Comparison of ENCODE assay signal across 20 cellular contexts in the genomic region with DNA sequence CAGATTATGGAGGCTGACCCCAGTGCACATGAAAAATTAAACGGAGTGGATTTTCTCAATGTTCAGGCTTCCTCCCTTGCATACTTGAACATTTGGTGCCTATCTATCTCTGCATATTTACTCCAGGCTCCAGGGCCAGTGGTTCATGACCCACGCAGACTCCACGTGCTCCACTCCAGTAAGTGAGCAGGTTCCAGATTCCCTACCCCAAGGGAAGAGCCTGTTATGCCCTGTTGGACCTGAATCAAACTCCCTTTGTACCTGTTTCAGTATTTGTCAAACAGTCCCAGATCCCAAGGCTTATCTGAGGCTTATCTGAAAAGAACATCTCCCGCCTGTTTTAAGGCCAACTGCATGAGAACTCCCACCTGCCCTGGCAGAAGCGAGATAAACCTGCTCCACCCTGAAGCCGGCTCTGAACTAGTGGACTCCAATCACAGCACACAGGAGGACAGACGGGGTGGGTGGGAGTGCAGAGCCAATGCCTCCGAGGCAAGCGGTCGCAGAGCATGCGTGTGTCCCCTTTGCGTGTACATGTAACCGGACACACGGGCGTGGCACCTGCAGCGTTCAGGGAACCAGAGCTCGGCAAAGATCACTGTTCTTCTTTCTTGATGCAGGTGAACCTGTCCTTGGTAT. TPM values are rescaled to one million over a fixed set of nuclear protein-coding genes. Genes with fewer than 3 reads are reported as not detected.
DNase-seq lines count a peak whose midpoint lies in the region; ATAC-seq, FAIRE-seq and TF ChIP-seq lines count a peak whose summit lies in the region.
"Had no signal": no experiment of that assay in that cellular context is flagged by ENCODE, and none has a peak within 500 bp of the region (broad histone marks: within the 10 kb centered on the region; RNA-seq: fewer than 3 reads in every experiment).

No MANE protein-coding gene starts in this region.

- no peak for TF ChIP-seq POLR2A in K562 (conservative IDR thresholded peaks at IDR 0.05)

- peak overlapping the region in 3 of 8 donors; percentile 15 to 41 (median 16) for H3K4me3 Mint-ChIP-seq in naive B cell
- H3K4me3 Mint-ChIP-seq: activated CD8-positive, alpha-beta T cell treated with anti-CD3 and anti-CD28 coated beads for 36 hours; activated naive CD4-positive, alpha-beta T cell treated with anti-CD3 and anti-CD28 coated beads, Interleukin-2, amount 50 U/mL, for 24 hours had no signal

- H3K9me3 Mint-ChIP-seq in naive B cell, result no peaks in the 10 kb centered on the region
- H3K9me3 Mint-ChIP-seq: activated CD8-positive, alpha-beta T cell treated with anti-CD3 and anti-CD28 coated beads for 36 hours; activated naive CD4-positive, alpha-beta T cell treated with anti-CD3 and anti-CD28 coated beads, Interleukin-2, amount 50 U/mL, for 24 hours had no signal

- no peaks in the 10 kb centered on the region for H3K27me3 ChIP-seq in left ventricle myocardium inferior (ENCODE audit: low read depth)
- no peaks in the 10 kb centered on the region for H3K27me3 ChIP-seq in K562 (ENCODE audit: control insufficient read depth in 2 of 2, insufficient read depth in 2 of 2, low read length in 2 of 2)
- no peaks in the 10 kb centered on the region for H3K27me3 ChIP-seq in ascending aorta

- H3K4me1 ChIP-seq in left ventricle myocardium inferior (peaks cover 33% of the 10 kb centered on the region), K562 (replicated peaks in 1 of 2; ENCODE audit: control insufficient read depth in 2 of 2, insufficient read depth in 2 of 2, low read length in 2 of 2) (peaks cover 15 to 55% of the 10 kb centered on the region in 2 experiments), ascending aorta (peaks cover 6 to 12% of the 10 kb centered on the region in 2 donors)

- 0% methylated on average over 13 of the region's 17 CpGs for WGBS in K562 (ENCODE audit: insufficient coverage, low coverage, missing lambda C conversion rate)

- H4K20me1 ChIP-seq in K562 (replicated peaks; ENCODE audit: control insufficient read depth, insufficient read depth, low read length), result no peaks in the 10 kb centered on the region

- H3K36me3 Mint-ChIP-seq in naive B cell, result peaks cover 4 to 7% of the 10 kb centered on the region in 2 donors

- H2AFZ ChIP-seq in K562 (ENCODE audit: low read depth, low read length), result 0 out of 2 replicates have a peak overlapping the region, but pooled peaks have one; percentile 60

- DNase-seq in left ventricle myocardium inferior (no peak), left cardiac atrium (no peak), K562 (ENCODE audit: extremely low read depth in 1 of 4, low spot score in 3 of 4) (peak in 3 of 4 experiments; percentile 34 to 73 (median 50)), naive B cell (no peak), ascending aorta (ENCODE audit: low spot score in 2 of 2) (no peak), ecto neural progenitor cell (ENCODE audit: low spot score) (no peak), superior temporal gyrus (ENCODE audit: extremely low spot score) (no peak)
- DNase-seq: activated T-cell treated with anti-CD3 and anti-CD28 coated beads, Interleukin-2, amount 50 U/mL, for 48 hours; KBM-7; MV-4-11; posterior cingulate gyrus; Right ventricle myocardium superior; stimulated activated CD4-positive, alpha-beta T cell treated with anti-CD3 and anti-CD28 coated beads, Interleukin-4, amount 100 ng/mL, for 1 hour had no signal

- H3K27me3 Mint-ChIP-seq in naive B cell, result no peaks in the 10 kb centered on the region
- H3K27me3 Mint-ChIP-seq: activated CD8-positive, alpha-beta T cell treated with anti-CD3 and anti-CD28 coated beads for 36 hours; activated naive CD4-positive, alpha-beta T cell treated with anti-CD3 and anti-CD28 coated beads, Interleukin-2, amount 50 U/mL, for 24 hours had no signal

- peak; percentile 54 for TF ChIP-seq EP300 in K562 (IDR thresholded peaks at IDR 0.05; ENCODE audit: low read length)

- H3K36me3 ChIP-seq in left ventricle myocardium inferior, result peaks cover 34% of the 10 kb centered on the region
- peaks cover 38% of the 10 kb centered on the region; the same call in 1 of the 3 replicates for H3K36me3 ChIP-seq in K562 (ENCODE audit: control insufficient read depth, insufficient read depth, low read length)
- H3K36me3 ChIP-seq in ascending aorta, result peaks cover 12 to 23% of the 10 kb centered on the region in 2 donors

- in situ Hi-C loops in K562 (cut with MboI), result no loop called here

- H3K9me1 ChIP-seq in K562 (ENCODE audit: control insufficient read depth, insufficient read depth, low read length), result no peaks in the 10 kb centered on the region

- H3K4me2 ChIP-seq in K562 (ENCODE audit: insufficient read depth, low read length), result peak overlapping the region; percentile 52
- H3K4me2 ChIP-seq: smooth muscle cell had no signal

- FAIRE-seq in K562 (lab: Jason Lieb, UNC), result peak; percentile 74

- H3K4me3 ChIP-seq in left ventricle myocardium inferior, result no peak overlapping the region
- H3K4me3 ChIP-seq in K562, result no peak overlapping the region
- H3K4me3 ChIP-seq in ascending aorta, result no peak overlapping the region
- H3K4me3 ChIP-seq: smooth muscle cell had no signal

- no peak overlapping the region; a peak in 2 of 4 replicates for H3K9ac ChIP-seq in K562 (ENCODE audit: insufficient read depth in 1 of 2, low read depth in 2 of 2, low read length in 2 of 2)

- H3K9me3 ChIP-seq in left ventricle myocardium inferior (replicated peaks) (no peaks in the 10 kb centered on the region), K562 (replicated peaks; ENCODE audit: control insufficient read depth, insufficient read depth, low read depth, low read length) (no peaks in the 10 kb centered on the region), ascending aorta (no peaks in the 10 kb centered on the region)

- ATAC-seq in left cardiac atrium, result no peak
- peak; percentile 19 for ATAC-seq in K562
- ATAC-seq in naive B cell (ENCODE audit: low read depth in 2 of 2), result no peak
- ATAC-seq in HG02763 (IDR thresholded peaks at IDR 0.05; ENCODE audit: unreplicated experiment), result no peak
- ATAC-seq: activated CD8-positive, alpha-beta T cell treated with anti-CD3 and anti-CD28 coated beads for 36 hours had no signal

- peaks cover 24 to 34% (median 32%) of the 10 kb centered on the region in 3 donors for H3K4me1 Mint-ChIP-seq in naive B cell
- H3K4me1 Mint-ChIP-seq: activated naive CD4-positive, alpha-beta T cell treated with anti-CD3 and anti-CD28 coated beads, Interleukin-2, amount 50 U/mL, for 24 hours had no signal

- H3K27ac ChIP-seq in left ventricle myocardium inferior (replicated peaks) (peak overlapping the region; percentile 76), K562 (ENCODE audit: extremely low read depth, low read depth, low read length) (peak overlapping the region; percentile 53; the same call in 2 of the 3 replicates), ascending aorta (no peak overlapping the region)

- CTCF ChIA-PET in K562 (lab: Yijun Ruan, JAX; ENCODE audit: low intra/inter-chr PET ratio), result no interaction called here

- TF ChIP-seq RAD21 in K562 (CRISPR knock-in tag; conservative IDR thresholded peaks at IDR 0.05 in 1 of 2, IDR thresholded peaks at IDR 0.05 in 1 of 2), result no peak

- BruUV-seq in K562 (replicated peaks; lab: Mats Ljungman, UMichigan), result no TSS peak

- POLR2A ChIA-PET in K562 (lab: Yijun Ruan, JAX), result interaction anchor here (1.5 to 1.7 kb wide), 3 partner anchors 11 to 17 kb away, joined by 3 to 10 read pairs (median 4); a partner anchor contains a TSS

- peaks cover 12% of the 10 kb centered on the region for H3K79me2 ChIP-seq in K562 (ENCODE audit: control insufficient read depth, insufficient read depth, low read length)

- intact Hi-C loops in left ventricle myocardium inferior (cut with micrococcal nuclease) (no loop called here), left cardiac atrium (cut with DNase I) (no loop called here), K562 (cut with micrococcal nuclease) (loop anchor here (5.0 kb wide), 1 partner anchor 32 kb away; a partner anchor contains a TSS), ascending aorta (cut with DNase I) (no loop called here)

- H3K27ac Mint-ChIP-seq in naive B cell, result peak overlapping the region in 4 of 6 donors; percentile 30 to 91 (median 38)
- H3K27ac Mint-ChIP-seq: activated CD8-positive, alpha-beta T cell treated with anti-CD3 and anti-CD28 coated beads for 36 hours; activated naive CD4-positive, alpha-beta T cell treated with anti-CD3 and anti-CD28 coated beads, Interleukin-2, amount 50 U/mL, for 24 hours had no signal

- TF ChIP-seq CTCF in left ventricle myocardium inferior (IDR thresholded peaks at IDR 0.05; ENCODE audit: borderline replicate concordance), result no peak
- no peak for TF ChIP-seq CTCF in K562 (IDR thresholded peaks at IDR 0.05 in 2 of 3, conservative IDR thresholded peaks at IDR 0.05 in 1 of 3; ENCODE audit: insufficient read depth in 2 of 3, low read depth in 1 of 3, low read length in 3 of 3)
- TF ChIP-seq CTCF in ascending aorta (IDR thresholded peaks at IDR 0.05), result no peak

RNA-seq across cellular contexts. Expression of a gene that starts 2.3 kb away (rescaled TPM):
- total RNA-seq in left ventricle myocardium inferior, result 5.1 TPM
- 10 to 100 TPM; 16.2 to 19.8 TPM for total RNA-seq in left cardiac atrium
- total RNA-seq in K562 (2011; cell fraction: chromatin; rRNA removed; ENCODE audit: low replicate concordance), result 10.6 and 28.4 TPM in 2 replicates
- 42.5 and 54.1 TPM in 2 replicates for total RNA-seq in K562 (2011; cell fraction: nucleolus; rRNA removed)
- 19.0 and 24.0 TPM in 2 replicates for total RNA-seq in K562 (2011; cell fraction: nucleoplasm; rRNA removed)
- total RNA-seq in K562 (2014; rRNA removed), result 89.7 and 91.1 TPM in 2 replicates
- 8.6 and 14.0 TPM in 2 replicates for total RNA-seq in K562 (2014; rRNA removed; fragmentation: Illumina TruSeq; extraction: Trizol)
- 26.7 and 27.0 TPM in 2 replicates for total RNA-seq in K562 (2015; rRNA removed; fragmentation: Illumina TruSeq; extraction: Trizol)
- 47.8 and 61.2 TPM in 2 replicates for total RNA-seq in K562 (2021)
- 27.4 and 31.3 TPM in 2 replicates for polyA plus RNA-seq in K562 (2011; rRNA removed)
- 39.9 and 94.4 TPM in 2 replicates for polyA plus RNA-seq in K562 (2011; cell fraction: cytosol; rRNA removed)
- polyA plus RNA-seq in K562 (2011; cell fraction: nucleus; rRNA removed), result 29.5 and 49.3 TPM in 2 replicates
- 22.3 and 26.8 TPM in 2 replicates for polyA plus RNA-seq in K562 (2012)
- 20.4 and 34.6 TPM in 2 replicates for polyA plus RNA-seq in K562 (2014; fragmentation: Illumina TruSeq; extraction: Trizol)
- 10 to 100 TPM in 1 of 2 experiments, 1 to 10 TPM in 1; 1.8 to 14.4 TPM for polyA plus RNA-seq in K562 (2014; fragmentation: Nextera tagmentation; extraction: Ambion mirVana)
- 96.1 and 108 TPM in 2 replicates for polyA plus RNA-seq in K562 (2014; rRNA removed)
- polyA minus RNA-seq in K562 (2011; rRNA and poly(A)+ RNA removed), result 2.1 and 4.9 TPM in 2 replicates
- polyA minus RNA-seq in K562 (2011; cell fraction: cytosol; rRNA and poly(A)+ RNA removed), result 7.0 and 9.8 TPM in 2 replicates
- polyA minus RNA-seq in K562 (2011; cell fraction: nucleus; rRNA and poly(A)+ RNA removed), result 38.7 and 48.6 TPM in 2 replicates
- polyA plus RNA-seq in naive B cell (ENCODE audit: low read depth in 6 of 6), result 10 to 100 TPM; 31.3 to 46.5 (median 42.0) TPM
- 38.5 TPM for total RNA-seq in ascending aorta

RNA-seq across cellular contexts. Expression of a gene that starts 12.9 kb away (rescaled TPM):
- not detected for total RNA-seq in left ventricle myocardium inferior
- total RNA-seq in left cardiac atrium, result not detected
- not detected in 2 replicates for total RNA-seq in K562 (2011; cell fraction: chromatin; rRNA removed; ENCODE audit: low replicate concordance)
- total RNA-seq in K562 (2011; cell fraction: nucleolus; rRNA removed), result not detected in 2 replicates
- total RNA-seq in K562 (2011; cell fraction: nucleoplasm; rRNA removed), result not detected in 2 replicates
- total RNA-seq in K562 (2014; rRNA removed), result not detected in 2 replicates
- not detected in 2 replicates for total RNA-seq in K562 (2014; rRNA removed; fragmentation: Illumina TruSeq; extraction: Trizol)
- not detected in 2 replicates for total RNA-seq in K562 (2015; rRNA removed; fragmentation: Illumina TruSeq; extraction: Trizol)
- total RNA-seq in K562 (2021), result not detected in 2 replicates
- not detected in 2 replicates for polyA plus RNA-seq in K562 (2011; rRNA removed)
- polyA plus RNA-seq in K562 (2011; cell fraction: cytosol; rRNA removed), result 0.07 TPM in 1 of 2 replicates, not detected in the other
- not detected in 2 replicates for polyA plus RNA-seq in K562 (2011; cell fraction: nucleus; rRNA removed)
- polyA plus RNA-seq in K562 (2012), result not detected in 2 replicates
- polyA plus RNA-seq in K562 (2014; fragmentation: Illumina TruSeq; extraction: Trizol), result not detected in 2 replicates
- not detected for polyA plus RNA-seq in K562 (2014; fragmentation: Nextera tagmentation; extraction: Ambion mirVana)
- polyA plus RNA-seq in K562 (2014; rRNA removed), result 0.16 TPM in 1 of 2 replicates, not detected in the other
- not detected in 2 replicates for polyA minus RNA-seq in K562 (2011; rRNA and poly(A)+ RNA removed)
- polyA minus RNA-seq in K562 (2011; cell fraction: cytosol; rRNA and poly(A)+ RNA removed), result not detected in 2 replicates
- not detected in 2 replicates for polyA minus RNA-seq in K562 (2011; cell fraction: nucleus; rRNA and poly(A)+ RNA removed)
- polyA plus RNA-seq in naive B cell (ENCODE audit: low read depth in 6 of 6), result not detected
- not detected for total RNA-seq in ascending aorta
- total RNA-seq: activated CD8-positive, alpha-beta T cell treated with anti-CD3 and anti-CD28 coated beads for 36 hours; fibroblast of lung; lower leg skin; Right ventricle myocardium superior; smooth muscle cell; urinary bladder had no signal
- polyA plus RNA-seq: fibroblast of lung had no signal

RNA-seq across cellular contexts. Expression of a gene that starts 13.1 kb away (rescaled TPM):
- 212 TPM for total RNA-seq in left ventricle myocardium inferior
- total RNA-seq in left cardiac atrium, result 100 to 1,000 TPM; 106 to 135 TPM
- total RNA-seq in K562 (2011; cell fraction: chromatin; rRNA removed; ENCODE audit: low replicate concordance), result 6.2 and 13.6 TPM in 2 replicates
- total RNA-seq in K562 (2011; cell fraction: nucleolus; rRNA removed), result 10.1 and 14.7 TPM in 2 replicates
- total RNA-seq in K562 (2011; cell fraction: nucleoplasm; rRNA removed), result 9.6 and 10.3 TPM in 2 replicates
- total RNA-seq in K562 (2014; rRNA removed), result 69.5 and 74.3 TPM in 2 replicates
- total RNA-seq in K562 (2014; rRNA removed; fragmentation: Illumina TruSeq; extraction: Trizol), result 43.1 and 46.5 TPM in 2 replicates
- 48.4 and 49.3 TPM in 2 replicates for total RNA-seq in K562 (2015; rRNA removed; fragmentation: Illumina TruSeq; extraction: Trizol)
- 85.3 and 89.5 TPM in 2 replicates for total RNA-seq in K562 (2021)
- 16.6 and 23.5 TPM in 2 replicates for polyA plus RNA-seq in K562 (2011; rRNA removed)
- polyA plus RNA-seq in K562 (2011; cell fraction: cytosol; rRNA removed), result 23.9 and 38.6 TPM in 2 replicates
- 31.1 and 34.4 TPM in 2 replicates for polyA plus RNA-seq in K562 (2011; cell fraction: nucleus; rRNA removed)
- 72.3 and 78.6 TPM in 2 replicates for polyA plus RNA-seq in K562 (2012)
- 67.1 and 68.1 TPM in 2 replicates for polyA plus RNA-seq in K562 (2014; fragmentation: Illumina TruSeq; extraction: Trizol)
- polyA plus RNA-seq in K562 (2014; fragmentation: Nextera tagmentation; extraction: Ambion mirVana), result 100 to 1,000 TPM in 1 of 2 experiments, 10 to 100 TPM in 1; 98.8 to 100 TPM
- polyA plus RNA-seq in K562 (2014; rRNA removed), result 37.4 and 38.0 TPM in 2 replicates
- 12.8 and 14.4 TPM in 2 replicates for polyA minus RNA-seq in K562 (2011; rRNA and poly(A)+ RNA removed)
- polyA minus RNA-seq in K562 (2011; cell fraction: cytosol; rRNA and poly(A)+ RNA removed), result 29.2 and 40.4 TPM in 2 replicates
- 4.2 and 7.0 TPM in 2 replicates for polyA minus RNA-seq in K562 (2011; cell fraction: nucleus; rRNA and poly(A)+ RNA removed)
- polyA plus RNA-seq in naive B cell (ENCODE audit: low read depth in 6 of 6), result 100 to 1,000 TPM in 4 of 6 donors, 10 to 100 TPM in 2; 89.3 to 121 (median 110) TPM
- 68.0 TPM for total RNA-seq in ascending aorta

RNA-seq across cellular contexts. Expression of a gene that starts 19.0 kb away (rescaled TPM):
- total RNA-seq in left ventricle myocardium inferior (2.9 TPM), left cardiac atrium (1 to 10 TPM; 2.9 TPM), K562 (2014; rRNA removed) (4.9 and 8.7 TPM in 2 replicates), K562 (2014; rRNA removed; fragmentation: Illumina TruSeq; extraction: Trizol) (1.1 and 1.6 TPM in 2 replicates), K562 (2015; rRNA removed; fragmentation: Illumina TruSeq; extraction: Trizol) (2.6 and 2.8 TPM in 2 replicates), K562 (2021) (6.0 and 6.4 TPM in 2 replicates), ascending aorta (1.4 TPM)
- total RNA-seq in K562 (2011; cell fraction: chromatin; rRNA removed; ENCODE audit: low replicate concordance), result 4.2 and 13.2 TPM in 2 replicates
- 10.2 and 10.9 TPM in 2 replicates for total RNA-seq in K562 (2011; cell fraction: nucleolus; rRNA removed)
- 7.6 and 9.1 TPM in 2 replicates for total RNA-seq in K562 (2011; cell fraction: nucleoplasm; rRNA removed)
- polyA plus RNA-seq in K562 (2011; rRNA removed) (4.2 and 4.3 TPM in 2 replicates), K562 (2014; fragmentation: Illumina TruSeq; extraction: Trizol) (1.4 and 2.0 TPM in 2 replicates), K562 (2014; fragmentation: Nextera tagmentation; extraction: Ambion mirVana) (1 to 10 TPM in 1 of 2 experiments, under 1 TPM in 1; 0.80 to 1.7 TPM), K562 (2014; rRNA removed) (5.1 and 5.4 TPM in 2 replicates), naive B cell (ENCODE audit: low read depth in 6 of 6) (10 to 100 TPM; 45.3 to 63.2 (median 53.5) TPM)
- polyA plus RNA-seq in K562 (2011; cell fraction: cytosol; rRNA removed), result 5.2 and 10.9 TPM in 2 replicates
- polyA plus RNA-seq in K562 (2011; cell fraction: nucleus; rRNA removed), result 7.7 and 12.4 TPM in 2 replicates
- polyA plus RNA-seq in K562 (2012), result 3.5 and 4.0 TPM in 2 replicates
- polyA minus RNA-seq in K562 (2011; rRNA and poly(A)+ RNA removed), result 1.0 and 1.4 TPM in 2 replicates
- polyA minus RNA-seq in K562 (2011; cell fraction: cytosol; rRNA and poly(A)+ RNA removed), result 0.91 and 3.4 TPM in 2 replicates
- 3.9 and 4.3 TPM in 2 replicates for polyA minus RNA-seq in K562 (2011; cell fraction: nucleus; rRNA and poly(A)+ RNA removed)

RNA-seq across cellular contexts. Expression of a gene that starts 23.4 kb away (rescaled TPM):
- total RNA-seq in left ventricle myocardium inferior (not detected), left cardiac atrium (not detected), K562 (2014; rRNA removed) (0.04 TPM in 1 of 2 replicates, not detected in the other), K562 (2014; rRNA removed; fragmentation: Illumina TruSeq; extraction: Trizol) (not detected in 2 replicates), K562 (2015; rRNA removed; fragmentation: Illumina TruSeq; extraction: Trizol) (not detected in 2 replicates), K562 (2021) (not detected in 2 replicates), ascending aorta (not detected)
- 0.56 TPM in 1 of 2 replicates, not detected in the other for total RNA-seq in K562 (2011; cell fraction: chromatin; rRNA removed; ENCODE audit: low replicate concordance)
- not detected in 2 replicates for total RNA-seq in K562 (2011; cell fraction: nucleolus; rRNA removed)
- not detected in 2 replicates for total RNA-seq in K562 (2011; cell fraction: nucleoplasm; rRNA removed)
- polyA plus RNA-seq in K562 (2011; rRNA removed) (not detected in 2 replicates), K562 (2014; fragmentation: Illumina TruSeq; extraction: Trizol) (not detected in 2 replicates), K562 (2014; fragmentation: Nextera tagmentation; extraction: Ambion mirVana) (not detected), K562 (2014; rRNA removed) (not detected in 2 replicates), naive B cell (ENCODE audit: low read depth in 6 of 6) (not detected)
- 0.03 and 0.16 TPM in 2 replicates for polyA plus RNA-seq in K562 (2011; cell fraction: cytosol; rRNA removed)
- polyA plus RNA-seq in K562 (2011; cell fraction: nucleus; rRNA removed), result 0.04 and 0.36 TPM in 2 replicates
- polyA plus RNA-seq in K562 (2012), result not detected in 2 replicates
- polyA minus RNA-seq in K562 (2011; rRNA and poly(A)+ RNA removed), result not detected in 2 replicates
- polyA minus RNA-seq in K562 (2011; cell fraction: cytosol; rRNA and poly(A)+ RNA removed), result not detected in 2 replicates
- polyA minus RNA-seq in K562 (2011; cell fraction: nucleus; rRNA and poly(A)+ RNA removed), result not detected in 2 replicates
- total RNA-seq: activated CD8-positive, alpha-beta T cell treated with anti-CD3 and anti-CD28 coated beads for 36 hours; fibroblast of lung; lower leg skin; Right ventricle myocardium superior had no signal
- polyA plus RNA-seq: fibroblast of lung had no signal

Comparison
In these comparisons a context has a peak if more than half of its experiments do, and no peak if none do; other contexts are left out.
1. DNase-seq: peak in K562 (3 of 4); none in left ventricle myocardium inferior (single experiment), left cardiac atrium (single experiment), naive B cell (single experiment), ascending aorta (0 of 2), ecto neural progenitor cell (single experiment) and superior temporal gyrus (single experiment).
2. H3K27ac ChIP-seq: peak in left ventricle myocardium inferior (single experiment) and K562 (single experiment); none in ascending aorta (0 of 2).